8 cellular contexts compared by ENCODE assay signal in genomic region chr10:85612378-85612775, GRCh38.
DNase-seq lines count a peak whose midpoint lies in the region; ATAC-seq, FAIRE-seq and TF ChIP-seq lines count a peak whose summit lies in the region.

No MANE protein-coding gene starts in this region.

- FAIRE-seq in GM19239 (lab: Jason Lieb, UNC), result peak; percentile 91

- H3K36me3 Mint-ChIP-seq in T-cell (no peaks in the 10 kb centered on the region), natural killer cell (no peaks in the 10 kb centered on the region)

- intact Hi-C loops in natural killer cell (cut with micrococcal nuclease) (no loop called here), dorsolateral prefrontal cortex (cut with DNase I) (no loop called here)

- H3K4me1 Mint-ChIP-seq in T-cell, result peaks cover 60 to 75% (median 65%) of the 10 kb centered on the region in 3 donors
- H3K4me1 Mint-ChIP-seq in natural killer cell, result peaks cover 11 to 26% of the 10 kb centered on the region in 2 donors

- POLR2A ChIA-PET in T-cell (lab: Charles Lee), result no interaction called here
- POLR2A ChIA-PET in HEK293T (lab: Yijun Ruan, JAX), result no interaction called here

- H3K27ac Mint-ChIP-seq in T-cell, result peak overlapping the region; percentile 84 to 85
- H3K27ac Mint-ChIP-seq in natural killer cell, result peak overlapping the region in 1 of 2 donors; percentile 69

- no peaks in the 10 kb centered on the region for H3K27me3 ChIP-seq in dorsolateral prefrontal cortex

- no peaks in the 10 kb centered on the region for H3K27me3 Mint-ChIP-seq in T-cell
- peaks cover 0 to 7% of the 10 kb centered on the region in 2 donors for H3K27me3 Mint-ChIP-seq in natural killer cell (ENCODE audit: low read depth in 2 of 2)

- peak; percentile 17 for DNase-seq in GM19239 (ENCODE audit: insufficient read length, low spot score)
- peak in 33 of 34 experiments; percentile 20 to 76 (median 47) for DNase-seq in T-cell
- DNase-seq in natural killer cell, result no peak
- DNase-seq in NCI-H1436 treated with DMSO at 0.1 percent for 48 hours (lab: John Stamatoyannopoulos, UW), result no peak
- no peak for DNase-seq in HEK293T (ENCODE audit: extremely low spot score)
- DNase-seq in dorsolateral prefrontal cortex, result no peak
- DNase-seq in NCI-H1694 treated with DMSO at 0.1 percent for 48 hours (lab: John Stamatoyannopoulos, UW), result no peak

- peak; percentile 91 for ATAC-seq in HG02973 (IDR thresholded peaks at IDR 0.05; ENCODE audit: unreplicated experiment)
- ATAC-seq in T-cell (replicated peaks in 1 of 4), result peak; percentile 82 to 97 (median 92)
- peak in 2 of 3 donors; percentile 57 to 85 for ATAC-seq in natural killer cell

- H3K4me3 Mint-ChIP-seq in T-cell (peak overlapping the region; percentile 62 to 80 (median 71)), natural killer cell (peak overlapping the region; percentile 68)

- TF ChIP-seq CTCF in natural killer cell (IDR thresholded peaks at IDR 0.05), result no peak
- no peak for TF ChIP-seq CTCF in dorsolateral prefrontal cortex (IDR thresholded peaks at IDR 0.05 in 54 of 56, conservative IDR thresholded peaks at IDR 0.05 in 2 of 56; ENCODE audit: low read depth in 1 of 56, partially characterized antibody in 56 of 56)

- H3K9me3 Mint-ChIP-seq in T-cell, result peaks cover 0 to 2% (median 0%) of the 10 kb centered on the region in 3 donors
- H3K9me3 Mint-ChIP-seq in natural killer cell, result no peaks in the 10 kb centered on the region

- peak overlapping the region in 3 of 59 donors; percentile 0 to 78 (median 23) for H3K27ac ChIP-seq in dorsolateral prefrontal cortex

- CTCF ChIA-PET in T-cell (lab: Charles Lee) (interaction anchor here (0.5 to 0.7 kb wide), 3 partner anchors 79 to 787 kb away, joined by 3 read pairs; no protein-coding TSS in a partner anchor), HEK293T (lab: Yijun Ruan, JAX) (interaction anchor here (1.0 kb wide), 1 partner anchor 15 kb away, joined by 3 read pairs; no protein-coding TSS in a partner anchor)

- H3K4me3 ChIP-seq in dorsolateral prefrontal cortex, result no peak overlapping the region

TF ChIP-seq in HEK293T, 16 proteins besides CTCF, POLR2A, EP300 and RAD21:
- no peak for TF ChIP-seq BHLHE40 (IDR thresholded peaks at IDR 0.05; ENCODE audit: borderline replicate concordance)

Comparison
In these comparisons a context has a peak if more than half of its experiments do, and no peak if none do; other contexts are left out.
1. DNase-seq: peak in GM19239 (single experiment) and T-cell (33 of 34); none in natural killer cell (single experiment), NCI-H1436 treated with DMSO at 0.1 percent for 48 hours (single experiment), HEK293T (single experiment), dorsolateral prefrontal cortex (0 of 10) and NCI-H1694 treated with DMSO at 0.1 percent for 48 hours (single experiment).
2. Peak in every context shown above with its lines, with median percentiles within 50 percentile points of each other: ATAC-seq.